ENCODE assay signal across 16 cellular contexts in the genomic region with DNA sequence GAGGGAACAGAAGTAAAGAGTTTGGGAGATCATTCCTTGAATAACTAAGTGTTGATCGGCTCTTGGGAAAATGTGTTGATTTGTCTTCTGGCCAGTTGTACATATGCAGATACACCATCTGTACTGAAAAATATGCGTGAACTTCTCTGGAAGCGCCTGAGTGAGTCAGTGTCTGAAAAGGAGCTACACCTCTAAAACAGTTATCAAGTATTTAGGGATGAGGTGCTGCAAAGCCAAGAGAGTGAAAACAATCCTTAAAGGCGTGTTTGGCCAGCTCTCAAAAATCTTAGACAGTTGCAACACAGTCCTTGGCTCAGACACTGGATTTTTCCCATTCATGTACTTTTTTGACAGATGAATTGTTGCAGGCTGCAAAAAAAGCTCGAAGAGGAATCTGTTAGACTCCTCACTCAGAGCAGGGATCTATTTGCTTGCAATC.
DNase-seq lines count a peak whose midpoint lies in the region; ATAC-seq and TF ChIP-seq lines count a peak whose summit lies in the region.
"Had no signal": no experiment of that assay in that cellular context is flagged by ENCODE, and none has a peak within 500 bp of the region (broad histone marks: within the 10 kb centered on the region; RNA-seq: fewer than 3 reads in every experiment).

No MANE protein-coding gene starts in this region.

- in situ Hi-C loops in GM13977 (cut with MboI; ENCODE audit: low pct_unique_long_range_greater_than_20kb, low sequenced_read_pairs, unreplicated experiment), result no loop called here

- peak overlapping the region; percentile 2 to 8 for H3K4me3 ChIP-seq in cardiac fibroblast (replicated peaks in 1 of 2; ENCODE audit: low read depth in 2 of 2, low read length in 2 of 2)
- H3K4me3 ChIP-seq in hepatocyte, result no peak overlapping the region
- H3K4me3 ChIP-seq in skeletal muscle cell (ENCODE audit: low read depth, low read length), result no peak overlapping the region

- H3K36me3 ChIP-seq in hepatocyte (replicated peaks; ENCODE audit: insufficient read depth, low read depth), result no peaks in the 10 kb centered on the region

- H3K27ac ChIP-seq in hepatocyte, result no peak overlapping the region
- H3K27ac ChIP-seq: VCaP had no signal

- H3K9me3 ChIP-seq in hepatocyte (ENCODE audit: low read depth), result no peaks in the 10 kb centered on the region

- ATAC-seq in GM19397 (IDR thresholded peaks at IDR 0.05; ENCODE audit: unreplicated experiment), result no peak
- ATAC-seq: CD8-positive, alpha-beta T cell; stimulated activated naive B cell treated with anti-CD40 and anti-IgM and Interleukin-4, amounts not matched to agents 10 μg/mL and 1 μg/mL and 100 μg/mL, for 72 hours had no signal

- no peaks in the 10 kb centered on the region for H3K79me2 ChIP-seq in hepatocyte

- H3K4me3 Mint-ChIP-seq in activated T-cell treated with anti-CD3 and anti-CD28 coated beads, Interleukin-2, amount 50 U/mL, for 24 hours, result no peak overlapping the region
- H3K4me3 Mint-ChIP-seq: CD8-positive, alpha-beta T cell; stimulated activated naive B cell treated with anti-CD40 and anti-IgM and Interleukin-4, amounts not matched to agents 10 μg/mL and 1 μg/mL and 100 μg/mL, for 72 hours had no signal

- 69% methylated on average over 5 of the region's 5 CpGs for WGBS in hepatocyte (ENCODE audit: low lambda C conversion rate, missing lambda C conversion rate)

- no peak for TF ChIP-seq CTCF in cardiac fibroblast (IDR thresholded peaks at IDR 0.05; ENCODE audit: low read depth, low read length)
- TF ChIP-seq CTCF in hepatocyte (IDR thresholded peaks at IDR 0.05; ENCODE audit: poor library complexity), result no peak
- no peak for TF ChIP-seq CTCF in GM13977 (IDR thresholded peaks at IDR 0.05; ENCODE audit: extremely low read depth, insufficient read depth, missing control alignments)

- no peaks in the 10 kb centered on the region for H3K27me3 ChIP-seq in hepatocyte

- peaks cover 7% of the 10 kb centered on the region for H3K4me1 ChIP-seq in hepatocyte (ENCODE audit: insufficient read depth)

- H3K9me2 ChIP-seq in hepatocyte (replicated peaks; ENCODE audit: insufficient read depth), result no peaks in the 10 kb centered on the region

- H3K27ac Mint-ChIP-seq in activated T-cell treated with anti-CD3 and anti-CD28 coated beads, Interleukin-2, amount 50 U/mL, for 24 hours, result no peak overlapping the region
- H3K27ac Mint-ChIP-seq: CD8-positive, alpha-beta T cell; stimulated activated naive B cell treated with anti-CD40 and anti-IgM and Interleukin-4, amounts not matched to agents 10 μg/mL and 1 μg/mL and 100 μg/mL, for 72 hours had no signal

- H3K9me3 Mint-ChIP-seq in activated T-cell treated with anti-CD3 and anti-CD28 coated beads, Interleukin-2, amount 50 U/mL, for 24 hours, result no peaks in the 10 kb centered on the region
- H3K9me3 Mint-ChIP-seq: CD8-positive, alpha-beta T cell had no signal

- H2AFZ ChIP-seq in hepatocyte, result no peak overlapping the region

- H3K36me3 Mint-ChIP-seq in activated T-cell treated with anti-CD3 and anti-CD28 coated beads, Interleukin-2, amount 50 U/mL, for 24 hours (ENCODE audit: low read depth), result no peaks in the 10 kb centered on the region
- H3K36me3 Mint-ChIP-seq: CD8-positive, alpha-beta T cell; stimulated activated naive B cell treated with anti-CD40 and anti-IgM and Interleukin-4, amounts not matched to agents 10 μg/mL and 1 μg/mL and 100 μg/mL, for 72 hours had no signal

- H3K27me3 Mint-ChIP-seq in activated T-cell treated with anti-CD3 and anti-CD28 coated beads, Interleukin-2, amount 50 U/mL, for 24 hours, result peaks cover 26% of the 10 kb centered on the region

- H3K4me1 Mint-ChIP-seq in activated T-cell treated with anti-CD3 and anti-CD28 coated beads, Interleukin-2, amount 50 U/mL, for 24 hours (ENCODE audit: low read depth), result no peaks in the 10 kb centered on the region

- no peak overlapping the region for H3K4me2 ChIP-seq in hepatocyte

- no peaks in the 10 kb centered on the region for H4K20me1 ChIP-seq in hepatocyte (ENCODE audit: insufficient read depth, poor library complexity, severe bottlenecking)

- DNase-seq in EH (ENCODE audit: low read depth) (peak; percentile 84), cardiac fibroblast (ENCODE audit: low read depth in 2 of 2) (peak; percentile 87 to 95), hepatocyte (ENCODE audit: low spot score) (peak; percentile 13), skeletal muscle cell (ENCODE audit: low read depth) (peak; percentile 77), GM13977 (ENCODE audit: low spot score) (no peak)
- DNase-seq in activated T-cell treated with anti-CD3 and anti-CD28 coated beads, Interleukin-2, amount 50 U/mL, for 24 hours, result no peak
- no peak for DNase-seq in activated naive CD4-positive, alpha-beta T cell treated with Interleukin-2 at 50 U/mL for 16 hours
- DNase-seq: activated T-cell treated with anti-CD3 and anti-CD28 coated beads, Interleukin-2, amount 50 U/mL, for 48 hours; CD8-positive, alpha-beta T cell; central memory CD4-positive, alpha-beta T cell; midbrain; MM.1S; SHP77; stimulated activated naive B cell treated with anti-CD40 and anti-IgM and Interleukin-4, amounts not matched to agents 10 μg/mL and 1 μg/mL and 100 μg/mL, for 72 hours had no signal

Comparison
In these comparisons a context has a peak if more than half of its experiments do, and no peak if none do; other contexts are left out.
1. DNase-seq: peak in EH (single experiment), cardiac fibroblast (2 of 2), hepatocyte (single experiment) and skeletal muscle cell (single experiment); none in activated T-cell treated with anti-CD3 and anti-CD28 coated beads, Interleukin-2, amount 50 U/mL, for 24 hours (single experiment), activated naive CD4-positive, alpha-beta T cell treated with Interleukin-2 at 50 U/mL for 16 hours (single experiment) and GM13977 (single experiment).
2. H3K4me3 ChIP-seq: peak in cardiac fibroblast (2 of 2); none in hepatocyte (single experiment) and skeletal muscle cell (single experiment).